In the genomic region with DNA sequence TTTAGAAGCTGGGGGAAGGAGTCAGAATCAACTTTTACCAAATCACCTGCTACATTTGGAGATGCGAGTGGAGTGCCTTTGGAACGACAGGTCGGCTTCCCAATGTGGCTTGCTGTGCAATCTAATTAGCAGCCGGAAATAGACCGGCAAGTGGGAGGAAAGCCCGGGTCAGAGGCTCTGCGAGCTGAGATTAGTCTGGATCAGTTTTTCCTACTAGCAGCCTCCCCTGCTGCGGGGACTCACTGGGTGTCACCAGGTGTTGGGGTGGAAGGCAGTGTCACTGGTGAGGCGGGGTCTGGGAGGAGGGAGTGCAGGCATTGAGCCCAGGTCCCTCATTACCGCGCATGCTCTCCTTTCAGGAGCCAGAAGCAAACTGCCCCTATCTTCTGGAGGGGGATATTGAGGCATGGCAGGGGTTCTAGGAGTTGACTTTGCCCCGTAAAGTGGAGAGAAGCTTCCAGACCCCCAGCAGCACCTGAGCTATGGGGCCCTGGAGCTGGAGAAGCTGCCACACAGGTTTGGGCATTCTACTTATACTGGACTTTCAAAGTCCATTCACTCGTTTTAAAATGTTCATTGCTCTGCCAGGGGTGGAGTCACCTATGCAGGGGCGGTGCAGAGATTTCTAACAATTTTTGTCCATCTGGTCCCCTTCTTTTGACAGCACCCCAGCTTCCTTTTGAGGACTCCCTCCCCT, we compare ENCODE assay signal across 15 cellular contexts. TPM values are rescaled to one million over a fixed set of nuclear protein-coding genes. Genes with fewer than 3 reads are reported as not detected.
DNase-seq lines count a peak whose midpoint lies in the region; ATAC-seq and TF ChIP-seq lines count a peak whose summit lies in the region.
"Had no signal": no experiment of that assay in that cellular context is flagged by ENCODE, and none has a peak within 500 bp of the region (broad histone marks: within the 10 kb centered on the region; RNA-seq: fewer than 3 reads in every experiment).

No MANE protein-coding gene starts in this region.

- peak; percentile 49 for DNase-seq in D341Med (ENCODE audit: low spot score)
- peak in 2 of 3 donors; percentile 51 to 63 for DNase-seq in Peyer's patch
- DNase-seq in left ventricle myocardium inferior: no peak
- DNase-seq in vagina (ENCODE audit: extremely low spot score in 2 of 2): no peak
- no peak for DNase-seq in Kasumi-1 (lab: John Stamatoyannopoulos, UW)
- DNase-seq in NOMO-1 treated with dmso at 0.1 percent for 144 hours (lab: John Stamatoyannopoulos, UW; ENCODE audit: unreplicated experiment): no peak
- DNase-seq: activated B cell treated with CpG ODN at 0.5 μM for 24 hours; foreskin melanocyte; GF-D8; kidney glomerular epithelial cell; NK-92 treated with Interleukin-12 subunit alpha and Interleukin-12 subunit beta, amount 100 ng/mL, for 24 hours had no signal

- ATAC-seq in HG02610 (IDR thresholded peaks at IDR 0.05; ENCODE audit: unreplicated experiment): no peak

- TF ChIP-seq POLR2A in Peyer's patch (IDR thresholded peaks at IDR 0.05) (peak in 1 of 2 donors; percentile 21), vagina (IDR thresholded peaks at IDR 0.05) (no peak)

- H3K27ac ChIP-seq in Peyer's patch (peak overlapping the region in 3 of 4 donors; percentile 51 to 74 (median 70)), left ventricle myocardium inferior (replicated peaks) (peak overlapping the region; percentile 90), rectal smooth muscle tissue (ENCODE audit: low read depth, low read length) (peak overlapping the region; percentile 55), vagina (no peak overlapping the region)
- H3K27ac ChIP-seq: BLaER1 had no signal

- H3K27me3 ChIP-seq in Peyer's patch (no peaks in the 10 kb centered on the region), left ventricle myocardium inferior (ENCODE audit: low read depth) (peaks cover 16% of the 10 kb centered on the region), rectal smooth muscle tissue (ENCODE audit: control insufficient read depth, insufficient read depth, low read length) (no peaks in the 10 kb centered on the region), vagina (no peaks in the 10 kb centered on the region)
- H3K27me3 ChIP-seq: BLaER1 had no signal

- intact Hi-C loops in left ventricle myocardium inferior (cut with micrococcal nuclease): loop anchor here (10.0 kb wide), 1 partner anchor 49 kb away; no protein-coding TSS in a partner anchor
- intact Hi-C loops in vagina (cut with DNase I): no loop called here

- H3K9ac ChIP-seq in rectal smooth muscle tissue (ENCODE audit: low read length): no peak overlapping the region
- H3K9ac ChIP-seq: BLaER1 had no signal

- H3K4me1 ChIP-seq in Peyer's patch: peaks cover 0 to 9% (median 0%) of the 10 kb centered on the region in 4 donors
- peaks cover 47% of the 10 kb centered on the region for H3K4me1 ChIP-seq in left ventricle myocardium inferior
- H3K4me1 ChIP-seq in rectal smooth muscle tissue (ENCODE audit: control insufficient read depth, insufficient read depth, low read length): peaks cover 16% of the 10 kb centered on the region
- peaks cover 37% of the 10 kb centered on the region for H3K4me1 ChIP-seq in vagina
- H3K4me1 ChIP-seq: BLaER1 had no signal

- peak overlapping the region in 2 of 4 donors; percentile 17 to 26 for H3K4me3 ChIP-seq in Peyer's patch
- H3K4me3 ChIP-seq in left ventricle myocardium inferior: peak overlapping the region; percentile 10
- H3K4me3 ChIP-seq in rectal smooth muscle tissue (ENCODE audit: low read length): peak overlapping the region; percentile 10
- no peak overlapping the region for H3K4me3 ChIP-seq in vagina
- H3K4me3 ChIP-seq: BLaER1, HAP-1 had no signal

- H3K9me3 ChIP-seq in Peyer's patch (peaks cover 0 to 5% (median 0%) of the 10 kb centered on the region in 4 donors), left ventricle myocardium inferior (replicated peaks) (peaks cover 15% of the 10 kb centered on the region), vagina (no peaks in the 10 kb centered on the region)
- H3K9me3 ChIP-seq: BLaER1, HAP-1 had no signal

- H3K36me3 ChIP-seq in Peyer's patch (no peaks in the 10 kb centered on the region), left ventricle myocardium inferior (peaks cover 7% of the 10 kb centered on the region), rectal smooth muscle tissue (ENCODE audit: control insufficient read depth, insufficient read depth, low read length) (no peaks in the 10 kb centered on the region), vagina (peaks cover 0 to 7% of the 10 kb centered on the region in 2 donors)
- H3K36me3 ChIP-seq: BLaER1, HAP-1 had no signal

- TF ChIP-seq CTCF in Peyer's patch (IDR thresholded peaks at IDR 0.05) (no peak), left ventricle myocardium inferior (IDR thresholded peaks at IDR 0.05; ENCODE audit: borderline replicate concordance) (no peak), vagina (IDR thresholded peaks at IDR 0.05) (no peak)

RNA-seq across cellular contexts. Expression of gene SULF2, which starts 11.1 kb away (rescaled TPM):
- 100 to 1,000 TPM in 1 of 4 donors, 10 to 100 TPM in 3; 32.4 to 168 (median 52.5) TPM for total RNA-seq in Peyer's patch
- 40.7 TPM for total RNA-seq in left ventricle myocardium inferior
- 157 TPM for total RNA-seq in vagina

Comparison
In these comparisons a context has a peak if more than half of its experiments do, and no peak if none do; other contexts are left out.
1. DNase-seq: peak in D341Med (single experiment) and Peyer's patch (2 of 3); none in left ventricle myocardium inferior (single experiment), vagina (0 of 2), Kasumi-1 (0 of 2) and NOMO-1 treated with dmso at 0.1 percent for 144 hours (single experiment).
2. H3K4me3 ChIP-seq: peak in left ventricle myocardium inferior (single experiment) and rectal smooth muscle tissue (single experiment); none in vagina (0 of 2).